ENCODE assay signal across 1 cellular context in the genomic region with DNA sequence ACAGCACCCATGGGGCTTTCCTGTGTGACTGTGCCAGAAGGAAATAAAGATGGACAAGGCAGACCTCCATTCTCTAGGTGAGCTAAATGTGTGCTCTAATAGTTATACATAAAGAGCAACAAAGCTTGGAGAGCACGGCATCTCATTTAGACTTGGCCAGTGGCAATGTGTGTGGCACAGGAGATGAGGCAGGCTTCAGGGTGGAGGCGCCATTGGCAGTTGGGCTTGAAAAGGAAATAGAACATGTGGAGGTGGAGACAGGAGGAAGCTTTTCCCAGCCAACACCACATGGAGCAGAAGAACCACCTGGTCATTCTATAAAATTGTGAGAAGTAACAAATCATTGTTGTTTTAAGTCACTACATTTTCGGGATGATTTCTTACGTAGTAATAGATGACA.
TF ChIP-seq lines count a peak whose summit lies in the region.

No MANE protein-coding gene starts in this region.

TF ChIP-seq in K562, 482 proteins besides CTCF, POLR2A, EP300 and RAD21:
- TF ChIP-seq ZFP36 (IDR thresholded peaks at IDR 0.05; ENCODE audit: low read depth, low read length, partially characterized antibody) (peak; percentile 5), NRF1 (conservative IDR thresholded peaks at IDR 0.05 in 1 of 2, IDR thresholded peaks at IDR 0.05 in 1 of 2) (no peak), NCOA4 (IDR thresholded peaks at IDR 0.05; ENCODE audit: partially characterized antibody) (no peak)
